ENCODE assay signal across 22 cellular contexts in genomic region chr10:6671976-6672375, GRCh38.
"Had no signal": no experiment of that assay in that cellular context is flagged by ENCODE, and none has a peak within 500 bp of the region (broad histone marks: within the 10 kb centered on the region; RNA-seq: fewer than 3 reads in every experiment).

No MANE protein-coding gene starts in this region.

- H3K36me3 ChIP-seq: adrenal gland, MG63, Peyer's patch, SJCRH30 had no signal

- ATAC-seq: activated CD4-positive, CD25-positive, alpha-beta regulatory T cell treated with anti-CD3 and anti-CD28 coated beads, Interleukin-2, amount 50 U/mL, for 24 hours; activated CD8-positive, alpha-beta T cell treated with anti-CD3 and anti-CD28 coated beads for 36 hours; SK-N-SH treated with all-trans-retinoic acid at 6 μM for 48 hours had no signal

- H3K27me3 ChIP-seq: Peyer's patch, SJCRH30 had no signal

- H3K27ac ChIP-seq: adrenal gland, Peyer's patch, RWPE1, SJCRH30 had no signal

- H3K4me3 ChIP-seq: adrenal gland, MG63, Peyer's patch, SJCRH30 had no signal

- H3K4me1 ChIP-seq: adrenal gland, Peyer's patch had no signal

- H3K9me3 ChIP-seq: adrenal gland, MG63, Peyer's patch, SJCRH30 had no signal

- DNase-seq: activated CD4-positive, alpha-beta T cell treated with anti-CD3 and anti-CD28 coated beads for 4 hours; activated CD8-positive, alpha-beta memory T cell treated with anti-CD3 and anti-CD28 coated beads, Interleukin-2, amount 50 U/mL, for 4 hours; activated CD8-positive, alpha-beta T cell treated with anti-CD3 and anti-CD28 coated beads for 36 hours; activated naive CD4-positive, alpha-beta T cell treated with anti-CD3 and anti-CD28 coated beads, Interleukin-2, amount 50 U/mL, for 16 hours; activated naive CD8-positive, alpha-beta T cell treated with anti-CD3 and anti-CD28 coated beads, Interleukin-2, amount 10 ng/mL, durations not matched to agents 7 days and 5 days; activated T-cell treated with anti-CD3 and anti-CD28 coated beads, Interleukin-2, amount 50 U/mL, for 1 hour; anterior cingulate cortex; MV-4-11; NCI-H1105; NCI-H1436 treated with DMSO at 0.1 percent for 48 hours; NCI-H187; NCI-H2081; NCI-H524; Peyer's patch; Right ventricle myocardium superior; SJCRH30; SW 1271 had no signal
